ENCODE assay signal across 25 cellular contexts in the genomic region with DNA sequence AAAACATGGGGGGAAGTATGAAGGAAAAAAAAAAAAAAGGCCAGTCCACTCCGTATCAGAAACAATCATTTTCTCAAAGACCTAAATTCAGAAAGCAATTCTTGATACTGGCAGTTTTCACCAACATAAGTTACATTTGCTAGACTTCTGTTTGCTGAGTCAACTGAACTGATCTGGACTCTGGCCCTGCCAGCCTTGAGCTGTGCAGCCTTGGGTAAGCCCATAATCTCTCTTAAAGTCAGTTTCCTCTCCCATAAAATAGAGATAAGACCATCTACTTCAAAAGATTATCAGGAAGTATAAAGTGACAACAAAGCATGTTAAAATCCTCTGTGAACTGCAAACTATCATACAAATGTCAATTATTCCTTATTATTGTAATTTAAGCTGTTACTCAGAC.
DNase-seq lines count a peak whose midpoint lies in the region; ATAC-seq and TF ChIP-seq lines count a peak whose summit lies in the region.
"Had no signal": no experiment of that assay in that cellular context is flagged by ENCODE, and none has a peak within 500 bp of the region (broad histone marks: within the 10 kb centered on the region; RNA-seq: fewer than 3 reads in every experiment).

No MANE protein-coding gene starts in this region.

- intact Hi-C loops in CD8-positive, alpha-beta T cell (cut with DNase I, micrococcal nuclease), result no loop called here

- CTCF ChIA-PET in CD8-positive, alpha-beta T cell (lab: Charles Lee), result no interaction called here

- H3K4me3 ChIP-seq in GM23248 (no peak overlapping the region), WERI-Rb-1 (ENCODE audit: low read depth, low read length) (no peak overlapping the region), fibroblast of villous mesenchyme (ENCODE audit: low read depth, low read length) (no peak overlapping the region)
- no peak overlapping the region for H3K4me3 ChIP-seq in CD8-positive, alpha-beta T cell (ENCODE audit: low read depth, low read length)
- H3K4me3 ChIP-seq: heart right ventricle, suprapubic skin had no signal

- H3K27ac ChIP-seq in GM23248 (no peak overlapping the region), WERI-Rb-1 (peak overlapping the region; percentile 11; the same call in 1 of the 2 replicates)
- H3K27ac ChIP-seq in CD8-positive, alpha-beta T cell (ENCODE audit: low read depth, low read length), result no peak overlapping the region
- H3K27ac ChIP-seq: heart right ventricle, parathyroid adenoma, suprapubic skin had no signal

- H3K27ac Mint-ChIP-seq in CD8-positive, alpha-beta T cell, result no peak overlapping the region
- H3K27ac Mint-ChIP-seq: natural killer cell treated with Interleukin-12 subunit alpha and Interleukin-12 subunit beta and Interleukin-15 and Interleukin-18, amount 100 ng/mL, for 72 hours had no signal

- no peaks in the 10 kb centered on the region for H3K9me2 ChIP-seq in GM23248 (ENCODE audit: insufficient read depth)

- 0 out of 2 replicates have a peak, but pooled peaks cover 7% of the 10 kb centered on the region for H4K20me1 ChIP-seq in GM23248 (ENCODE audit: insufficient read depth)

- no peak overlapping the region for H3K4me2 ChIP-seq in GM23248 (ENCODE audit: unreplicated experiment)

- H3K36me3 Mint-ChIP-seq in CD8-positive, alpha-beta T cell, result peaks cover 16% of the 10 kb centered on the region

- H2AFZ ChIP-seq in GM23248, result no peak overlapping the region
- H2AFZ ChIP-seq: parathyroid adenoma had no signal

- no peak overlapping the region for H3K4me3 Mint-ChIP-seq in CD8-positive, alpha-beta T cell
- H3K4me3 Mint-ChIP-seq: CD4-positive, CD25-positive, alpha-beta regulatory T cell; natural killer cell treated with Interleukin-12 subunit alpha and Interleukin-12 subunit beta and Interleukin-15 and Interleukin-18, amount 100 ng/mL, for 72 hours had no signal

- H3K4me1 Mint-ChIP-seq in CD8-positive, alpha-beta T cell (ENCODE audit: low read depth), result peaks cover 28% of the 10 kb centered on the region

- H3K9me3 Mint-ChIP-seq in CD8-positive, alpha-beta T cell, result no peaks in the 10 kb centered on the region
- H3K9me3 Mint-ChIP-seq: CD4-positive, CD25-positive, alpha-beta regulatory T cell; natural killer cell treated with Interleukin-12 subunit alpha and Interleukin-12 subunit beta and Interleukin-15 and Interleukin-18, amount 100 ng/mL, for 72 hours had no signal

- WGBS in GM23248 (ENCODE audit: low coverage in 1 of 2, low lambda C conversion rate in 2 of 2, missing lambda C conversion rate in 2 of 2), 2 experiments, result 84 to 100% methylated on average over 1 of the region's 1 CpG

- DNase-seq in GM23248 (peak; percentile 8), WERI-Rb-1 (peak; percentile 62), fibroblast of villous mesenchyme (ENCODE audit: low read depth) (peak; percentile 66), renal cortical epithelial cell (ENCODE audit: low read depth) (peak; percentile 16), NCI-H2196 (lab: John Stamatoyannopoulos, UW; ENCODE audit: unreplicated experiment) (no peak)
- DNase-seq in activated CD4-positive, alpha-beta T cell treated with anti-CD3 and anti-CD28 coated beads, Interleukin-2, amount 50 U/mL, for 48 hours, result no peak
- no peak for DNase-seq in CD8-positive, alpha-beta T cell
- DNase-seq: activated CD4-positive, alpha-beta T cell treated with anti-CD3 and anti-CD28 coated beads for 4 hours; activated effector memory CD4-positive, alpha-beta T cell treated with anti-CD3 and anti-CD28 coated beads, Interleukin-2, amount 50 U/mL, for 16 hours; amygdala; CD4-positive, CD25-positive, alpha-beta regulatory T cell; cerebellar nuclear complex; DMS79 treated with DMSO at 0.1 percent for 48 hours; effector memory CD4-positive, alpha-beta T cell; heart right ventricle; islet precursor cell; KG1; mammary epithelial cell; NCI-H1092 treated with DMSO at 0.1 percent for 48 hours; NCI-H2081; SW 1271 had no signal

- in situ Hi-C loops in GM23248 (cut with MboI), result no loop called here

- H3K27me3 ChIP-seq in GM23248 (replicated peaks; ENCODE audit: insufficient read depth), result no peaks in the 10 kb centered on the region
- H3K27me3 ChIP-seq in WERI-Rb-1 (ENCODE audit: insufficient read depth, low read depth, severe bottlenecking), result no peaks in the 10 kb centered on the region
- H3K27me3 ChIP-seq in CD8-positive, alpha-beta T cell (ENCODE audit: insufficient read depth, low read length), result no peaks in the 10 kb centered on the region
- H3K27me3 ChIP-seq: heart right ventricle, suprapubic skin had no signal

- H3K79me2 ChIP-seq in GM23248 (ENCODE audit: insufficient read depth), result peaks cover 100% of the 10 kb centered on the region
- H3K79me2 ChIP-seq: parathyroid adenoma had no signal

- H3K9me3 ChIP-seq in GM23248 (ENCODE audit: low read depth), result no peaks in the 10 kb centered on the region
- H3K9me3 ChIP-seq in WERI-Rb-1 (ENCODE audit: severe bottlenecking), result no peaks in the 10 kb centered on the region
- H3K9me3 ChIP-seq in CD8-positive, alpha-beta T cell (ENCODE audit: low read length), result no peaks in the 10 kb centered on the region
- H3K9me3 ChIP-seq: heart right ventricle, suprapubic skin had no signal

- H3F3A ChIP-seq in GM23248 (ENCODE audit: insufficient read depth), result no peaks in the 10 kb centered on the region

- POLR2A ChIA-PET in CD8-positive, alpha-beta T cell (lab: Charles Lee), result interaction anchor here (0.6 kb wide), 1 partner anchor 1075 kb away, joined by 6 read pairs; no protein-coding TSS in a partner anchor

- H3K27me3 Mint-ChIP-seq in CD8-positive, alpha-beta T cell (ENCODE audit: low read depth), result no peaks in the 10 kb centered on the region
- H3K27me3 Mint-ChIP-seq: CD4-positive, CD25-positive, alpha-beta regulatory T cell; natural killer cell treated with Interleukin-12 subunit alpha and Interleukin-12 subunit beta and Interleukin-15 and Interleukin-18, amount 100 ng/mL, for 72 hours had no signal

- H3K9ac ChIP-seq in GM23248, result no peak overlapping the region
- H3K9ac ChIP-seq: parathyroid adenoma had no signal

- 0 out of 2 replicates have a peak, but pooled peaks cover 4% of the 10 kb centered on the region for H3K36me3 ChIP-seq in GM23248 (ENCODE audit: low read depth)
- H3K36me3 ChIP-seq in WERI-Rb-1, result no peaks in the 10 kb centered on the region
- H3K36me3 ChIP-seq in CD8-positive, alpha-beta T cell (ENCODE audit: insufficient read depth, low read length), result no peaks in the 10 kb centered on the region
- H3K36me3 ChIP-seq: heart right ventricle, suprapubic skin had no signal

- H3K4me1 ChIP-seq in GM23248 (ENCODE audit: insufficient read depth), result no peaks in the 10 kb centered on the region
- no peaks in the 10 kb centered on the region for H3K4me1 ChIP-seq in CD8-positive, alpha-beta T cell (ENCODE audit: insufficient read depth, low read length)
- H3K4me1 ChIP-seq: heart right ventricle, parathyroid adenoma had no signal

- ATAC-seq in HG03196 (IDR thresholded peaks at IDR 0.05; ENCODE audit: unreplicated experiment), result no peak
- ATAC-seq in CD8-positive, alpha-beta T cell, result no peak
- ATAC-seq: heart right ventricle; natural killer cell treated with Interleukin-12 subunit alpha and Interleukin-12 subunit beta and Interleukin-15 and Interleukin-18, amount 100 ng/mL, for 72 hours had no signal

- TF ChIP-seq CTCF in WERI-Rb-1 (IDR thresholded peaks at IDR 0.05; ENCODE audit: low read depth, low read length) (no peak), fibroblast of villous mesenchyme (IDR thresholded peaks at IDR 0.05; ENCODE audit: insufficient read depth, low read depth, low read length) (no peak)
- TF ChIP-seq CTCF in CD8-positive, alpha-beta T cell (IDR thresholded peaks at IDR 0.05), result no peak

Comparison
In these comparisons a context has a peak if more than half of its experiments do, and no peak if none do; other contexts are left out.
1. DNase-seq: peak in GM23248 (single experiment), WERI-Rb-1 (single experiment), fibroblast of villous mesenchyme (single experiment) and renal cortical epithelial cell (single experiment); none in activated CD4-positive, alpha-beta T cell treated with anti-CD3 and anti-CD28 coated beads, Interleukin-2, amount 50 U/mL, for 48 hours (0 of 2), NCI-H2196 (single experiment) and CD8-positive, alpha-beta T cell (0 of 7).